In the genomic region with DNA sequence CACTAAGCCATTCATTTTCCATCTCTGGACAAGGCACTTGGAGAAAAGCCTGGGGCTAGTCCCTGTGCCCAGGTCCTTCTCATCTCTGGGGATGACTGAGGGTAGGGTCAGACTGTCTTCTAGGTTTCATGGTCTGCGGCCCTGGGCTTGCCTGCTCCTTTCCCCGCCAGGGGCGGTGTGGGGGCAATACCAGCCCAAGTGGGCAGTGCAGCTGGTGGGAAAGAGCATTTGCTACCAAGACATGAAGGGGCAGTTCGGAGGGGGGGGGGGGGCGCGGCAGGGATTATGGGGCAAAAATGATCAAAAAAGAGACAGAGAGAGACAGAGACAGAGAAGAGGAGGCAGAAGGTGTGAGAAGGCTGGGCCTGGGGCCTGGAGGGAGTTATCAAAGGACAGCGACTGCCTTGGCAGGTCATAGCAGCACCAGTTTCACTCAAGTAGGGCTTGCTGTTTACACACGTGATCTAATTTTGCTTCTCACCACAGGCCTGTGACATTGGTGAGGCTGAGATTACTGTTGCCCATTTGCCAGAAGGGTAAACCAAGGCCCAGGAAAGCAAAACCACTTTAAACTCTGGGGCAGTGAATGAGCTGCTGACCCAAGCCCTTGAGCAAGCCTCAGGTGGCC, we compare ENCODE assay signal across 20 cellular contexts. TPM values are rescaled to one million over a fixed set of nuclear protein-coding genes. Genes with fewer than 3 reads are reported as not detected.
DNase-seq lines count a peak whose midpoint lies in the region; ATAC-seq, FAIRE-seq and TF ChIP-seq lines count a peak whose summit lies in the region.
"Had no signal": no experiment of that assay in that cellular context is flagged by ENCODE, and none has a peak within 500 bp of the region (broad histone marks: within the 10 kb centered on the region; RNA-seq: fewer than 3 reads in every experiment).

No MANE protein-coding gene starts in this region.

- H3K9me3 ChIP-seq in A549, result no peaks in the 10 kb centered on the region
- H3K9me3 ChIP-seq in PC-3 (ENCODE audit: low read length), result no peaks in the 10 kb centered on the region
- H3K9me3 ChIP-seq in neuronal stem cell (replicated peaks in 1 of 2; ENCODE audit: control insufficient read depth in 2 of 2, insufficient read depth in 1 of 2, low read depth in 1 of 2, low read length in 2 of 2), result no peaks in the 10 kb centered on the region

- CTCF ChIA-PET in A549 (lab: Yijun Ruan, JAX) (interaction anchor here (1.0 to 1.7 kb wide), 3 partner anchors 15 to 112 kb away, joined by 3 to 7 read pairs (median 3); no protein-coding TSS in a partner anchor), PC-3 (lab: Charles Lee) (no interaction called here)

- no peak overlapping the region for H3K4ac ChIP-seq in neuronal stem cell (ENCODE audit: low read length)

- H3K79me1 ChIP-seq in neuronal stem cell (ENCODE audit: low read depth, low read length), result no peaks in the 10 kb centered on the region

- TF ChIP-seq CTCF in A549 (IDR thresholded peaks at IDR 0.05) (no peak), PC-3 (conservative IDR thresholded peaks at IDR 0.05; ENCODE audit: low read depth, low read length) (no peak), foreskin keratinocyte (conservative IDR thresholded peaks at IDR 0.05) (no peak)

- H4K91ac ChIP-seq in neuronal stem cell (ENCODE audit: low read depth, low read length, poor library complexity), result no peak overlapping the region

- TF ChIP-seq EP300 in A549 (IDR thresholded peaks at IDR 0.05), result no peak

- H2BK5ac ChIP-seq in neuronal stem cell (ENCODE audit: low read length), result no peak overlapping the region

- H3K36me3 ChIP-seq in PC-3 (ENCODE audit: low read depth, low read length) (no peaks in the 10 kb centered on the region), neuronal stem cell (replicated peaks in 1 of 2; ENCODE audit: control insufficient read depth in 2 of 2, insufficient read depth in 2 of 2, low read length in 2 of 2) (no peaks in the 10 kb centered on the region)

- 86% methylated on average over 2 of the region's 8 CpGs for WGBS in A549 (ENCODE audit: missing lambda C conversion rate)
- WGBS in neuronal stem cell (ENCODE audit: extremely low coverage in 2 of 2, insufficient read length in 2 of 2, insufficient replicate concordance in 1 of 2), 2 donors, result no CpG with 5 or more reads among the region's 8 CpGs

- H3K27me3 ChIP-seq in PC-3 (ENCODE audit: low read length) (no peaks in the 10 kb centered on the region), foreskin keratinocyte (no peaks in the 10 kb centered on the region), neuronal stem cell (ENCODE audit: control insufficient read depth in 3 of 3, insufficient read depth in 3 of 3, low read depth in 1 of 3, low read length in 3 of 3) (peaks cover 0 to 3% (median 0%) of the 10 kb centered on the region in 3 experiments)

- POLR2A ChIA-PET in A549 (lab: Yijun Ruan, JAX), result interaction anchor here (1.5 kb wide), 1 partner anchor 280 kb away, joined by 11 read pairs; the partner anchor contains the start of gene EFNB1
- POLR2A ChIA-PET in PC-3 (lab: Charles Lee; ENCODE audit: unreplicated experiment), result interaction anchor here (1.0 kb wide), 1 partner anchor 280 kb away, joined by 5 read pairs; the partner anchor contains the start of gene EFNB1

- H3K4me2 ChIP-seq in A549 (peak overlapping the region; percentile 77), PC-3 (ENCODE audit: low read length) (0 out of 2 replicates have a peak overlapping the region, but pooled peaks have one; percentile 18), neuronal stem cell (ENCODE audit: insufficient read depth, low read length, poor library complexity, severe bottlenecking) (no peak overlapping the region)

- no peaks in the 10 kb centered on the region for H3F3A ChIP-seq in PC-3 (ENCODE audit: low read length, unreplicated experiment)

- H3K9ac ChIP-seq in PC-3 (ENCODE audit: low read length), result no peak overlapping the region
- H3K9ac ChIP-seq in neuronal stem cell (ENCODE audit: low read depth, low read length, poor library complexity), result no peak overlapping the region

- DNase-seq in A549 (ENCODE audit: low read depth in 1 of 2, low spot score in 1 of 2), result no peak
- no peak for DNase-seq in PC-3
- DNase-seq in foreskin keratinocyte, result no peak
- no peak for DNase-seq in neuronal stem cell (ENCODE audit: low spot score)
- no peak for DNase-seq in medulla oblongata (ENCODE audit: extremely low spot score)
- DNase-seq in Ammon's horn (ENCODE audit: low spot score), result no peak
- DNase-seq in nucleus accumbens (lab: John Stamatoyannopoulos, UW), result no peak
- DNase-seq in DMS153 (lab: John Stamatoyannopoulos, UW), result no peak
- DNase-seq: 8988T, Calu3, DMS79 treated with DMSO at 0.1 percent for 48 hours, KG1, NCI-H1092, NCI-H1694, NCI-H2107, NCI-H526 treated with DMSO at 0.1 percent for 48 hours had no signal

- no peak for TF ChIP-seq RAD21 in A549 (conservative IDR thresholded peaks at IDR 0.05 in 1 of 2, IDR thresholded peaks at IDR 0.05 in 1 of 2)

- H3K4me1 ChIP-seq in A549 (peaks cover 27% of the 10 kb centered on the region), PC-3 (ENCODE audit: insufficient read depth, low read length) (peaks cover 16% of the 10 kb centered on the region), foreskin keratinocyte (peaks cover 12% of the 10 kb centered on the region), neuronal stem cell (ENCODE audit: control insufficient read depth in 2 of 2, insufficient read depth in 1 of 2, low read depth in 1 of 2, low read length in 2 of 2) (peaks cover 13 to 24% of the 10 kb centered on the region in 2 donors)

- no peak overlapping the region for H2BK12ac ChIP-seq in neuronal stem cell (ENCODE audit: low read length)

- no peak for TF ChIP-seq POLR2A in A549 (IDR thresholded peaks at IDR 0.05; ENCODE audit: low read length)

- no peaks in the 10 kb centered on the region for H3K79me2 ChIP-seq in PC-3 (ENCODE audit: low read length)

- H3K9me2 ChIP-seq in PC-3 (replicated peaks; ENCODE audit: low read length), result no peaks in the 10 kb centered on the region

- no TSS peak for BruUV-seq in PC-3 (replicated peaks; lab: Mats Ljungman, UMichigan)

- no peak overlapping the region for H4K8ac ChIP-seq in neuronal stem cell (ENCODE audit: low read depth, low read length)

- ATAC-seq in A549, result peak in 1 of 2 experiments; percentile 16; a peak in 3 of 6 replicates
- ATAC-seq in PC-3, result no peak; the same call in 1 of the 2 replicates
- peak; percentile 6 for ATAC-seq in foreskin keratinocyte
- ATAC-seq: Right ventricle myocardium inferior had no signal

- H3K4me3 ChIP-seq in A549 (no peak overlapping the region), PC-3 (ENCODE audit: low read length) (no peak overlapping the region), neuronal stem cell (ENCODE audit: low read length in 2 of 2) (no peak overlapping the region)

- no peak overlapping the region for H3K23ac ChIP-seq in neuronal stem cell (ENCODE audit: low read depth, low read length, poor library complexity)

- no peak for FAIRE-seq in A549 (lab: Jason Lieb, UNC)
- FAIRE-seq: G401.6, GM12891, HTR-8/SVneo had no signal

- H3K14ac ChIP-seq in neuronal stem cell (ENCODE audit: low read length), result no peak overlapping the region

- no peak overlapping the region for H2BK15ac ChIP-seq in neuronal stem cell (ENCODE audit: low read length)

- no peak overlapping the region for H2BK120ac ChIP-seq in neuronal stem cell (ENCODE audit: low read depth, low read length)

- H4K20me1 ChIP-seq in PC-3 (ENCODE audit: low read length), result no peaks in the 10 kb centered on the region

- H2AFZ ChIP-seq in PC-3 (ENCODE audit: low read length), result no peak overlapping the region
- no peak overlapping the region for H2AFZ ChIP-seq in neuronal stem cell (ENCODE audit: low read length)

- H2AK5ac ChIP-seq in neuronal stem cell (ENCODE audit: low read depth, low read length), result peak overlapping the region; percentile 52

- intact Hi-C loops in PC-3 (cut with micrococcal nuclease), result no loop called here

- no peak overlapping the region for H3K18ac ChIP-seq in neuronal stem cell (ENCODE audit: low read length)

- H3K27ac ChIP-seq in A549, result peak overlapping the region; percentile 2 to 80; a peak in 4 of 6 replicates
- peak overlapping the region; percentile 61 for H3K27ac ChIP-seq in PC-3 (ENCODE audit: low read length)
- peak overlapping the region; percentile 25 for H3K27ac ChIP-seq in foreskin keratinocyte
- H3K27ac ChIP-seq in neuronal stem cell (replicated peaks; ENCODE audit: low read length), result no peak overlapping the region

TF ChIP-seq in A549, 52 proteins besides CTCF, POLR2A, EP300 and RAD21:
- TF ChIP-seq RARB (CRISPR knock-in tag; IDR thresholded peaks at IDR 0.05) (no peak), PHF8 (IDR thresholded peaks at IDR 0.05; ENCODE audit: borderline replicate concordance, low read depth) (no peak), SREBF2 (IDR thresholded peaks at IDR 0.05) (no peak), JUN (IDR thresholded peaks at IDR 0.05) (no peak)

RNA-seq across cellular contexts. Expression of gene PJA1, which starts 56.1 kb away (rescaled TPM):
- polyA plus RNA-seq in A549 (2011; rRNA removed), result 16.4 and 20.2 TPM in 2 replicates
- polyA plus RNA-seq in A549 (2012; cell fraction: cytosol; rRNA removed), result 9.4 and 10.5 TPM in 2 replicates
- polyA plus RNA-seq in A549 (2012; cell fraction: nucleus; rRNA removed), result 9.3 and 10.4 TPM in 2 replicates
- 14.8 to 19.6 TPM (median 18.7 TPM) in 3 replicates for polyA plus RNA-seq in A549 (2017; fragmentation: RNase III; extraction: RNeasy Plus Mini Kit Qiagen cat#74134 plus additional on column Dnase treatment)
- polyA minus RNA-seq in A549 (2011; rRNA and poly(A)+ RNA removed), result 9.6 and 11.4 TPM in 2 replicates
- 32.0 and 37.6 TPM in 2 replicates for total RNA-seq in PC-3 (2014; rRNA removed)
- 31.0 and 34.9 TPM in 2 replicates for total RNA-seq in foreskin keratinocyte
- polyA plus RNA-seq in foreskin keratinocyte, result 21.5 and 24.1 TPM in 2 replicates
- polyA plus RNA-seq in neuronal stem cell (2013, experiment 1 of 2), result 68.9 TPM
- 73.4 TPM for polyA plus RNA-seq in neuronal stem cell (2013, experiment 2 of 2)
